Comparison of ENCODE assay signal across 8 cellular contexts in genomic region chr22:45309422-45310227, GRCh38. TPM values are rescaled to one million over a fixed set of nuclear protein-coding genes. Genes with fewer than 3 reads are reported as not detected.
DNase-seq lines count a peak whose midpoint lies in the region; ATAC-seq, FAIRE-seq and TF ChIP-seq lines count a peak whose summit lies in the region.

Gene FAM118A (plus strand): TSS chr22:45309934. CDS start chr22:45322380, 12,446 bp downstream.

- DNase-seq in GM12891 (ENCODE audit: insufficient read length, low spot score) (peak; percentile 95), NCI-H1417 treated with DMSO at 0.1 percent for 48 hours (lab: John Stamatoyannopoulos, UW) (peak; percentile 19), T-cell (peak; percentile 82 to 100 (median 92)), cardiac septum (ENCODE audit: low spot score) (peak; percentile 99), pons (ENCODE audit: low spot score) (peak; percentile 88), transverse colon (peak; percentile 97)

- H3K4me1 ChIP-seq in transverse colon: peaks cover 11 to 41% (median 31%) of the 10 kb centered on the region in 4 donors

- POLR2A ChIA-PET in T-cell (lab: Charles Lee): no interaction called here

- no peaks in the 10 kb centered on the region for H3K27me3 Mint-ChIP-seq in T-cell

- no peaks in the 10 kb centered on the region for H3K9me3 Mint-ChIP-seq in T-cell

- in situ Hi-C loops in transverse colon (cut with MboI; ENCODE audit: low pct_ligation_motif_present in 1 of 4, low pct_unique_long_range_greater_than_20kb in 1 of 4, low sequenced_read_pairs in 3 of 4): no loop called here

- H3K4me3 ChIP-seq in transverse colon: peak within 1 kb of the TSS; percentile 72 to 80 (median 76)

- H3K36me3 ChIP-seq in transverse colon: no peaks in the 10 kb centered on the region

- no peaks in the 10 kb centered on the region for H3K27me3 ChIP-seq in transverse colon

- 0 to 2% (median 1%) methylated on average over 37 to 95 of the region's 95 CpGs for WGBS in adipose tissue, 3 donors
- WGBS in transverse colon (ENCODE audit: low coverage in 1 of 2), 2 donors: 0 to 6% methylated on average over 1 to 8 of the region's 95 CpGs

- peak within 1 kb of the TSS; percentile 91 to 95 for H3K27ac Mint-ChIP-seq in T-cell

- ATAC-seq in HG02763 (IDR thresholded peaks at IDR 0.05; ENCODE audit: unreplicated experiment): peak; percentile 79
- ATAC-seq in T-cell (replicated peaks in 1 of 4): peak; percentile 85 to 93 (median 88)

- intact Hi-C loops in cardiac septum (cut with DNase I) (no loop called here), transverse colon (cut with DNase I; ENCODE audit: low total_unique reads) (loop anchor here (10.0 kb wide), 2 partner anchors 245 to 945 kb away; partner anchors contain the start of gene CDPF1)

- H3K27ac ChIP-seq in adipose tissue (ENCODE audit: low read depth, low read length) (peak within 1 kb of the TSS; percentile 51), transverse colon (peak within 1 kb of the TSS; percentile 85 to 92 (median 88))

- H3K36me3 Mint-ChIP-seq in T-cell: peaks cover 13% of the 10 kb centered on the region

- H3K9me3 ChIP-seq in transverse colon: no peaks in the 10 kb centered on the region

- CTCF ChIA-PET in T-cell (lab: Charles Lee): no interaction called here

- H3K4me1 Mint-ChIP-seq in T-cell: peaks cover 49 to 55% (median 51%) of the 10 kb centered on the region in 3 donors

- TF ChIP-seq POLR2A in GM12891 (IDR thresholded peaks at IDR 0.05; ENCODE audit: low read depth, low read length): peak; percentile 79
- peak; percentile 72 for TF ChIP-seq POLR2A in transverse colon (IDR thresholded peaks at IDR 0.05)

- peak within 1 kb of the TSS; percentile 85 to 89 (median 88) for H3K4me3 Mint-ChIP-seq in T-cell

- peak; percentile 97 for FAIRE-seq in GM12891 (lab: Jason Lieb, UNC)

- no peak for TF ChIP-seq CTCF in transverse colon (IDR thresholded peaks at IDR 0.05)

- TF ChIP-seq EP300 in transverse colon (IDR thresholded peaks at IDR 0.05; ENCODE audit: low read depth): no peak

TF ChIP-seq in GM12891, 5 proteins besides CTCF, POLR2A, EP300 and RAD21:
- 0 out of 2 replicates have a peak, but pooled peaks have one; percentile 38 for TF ChIP-seq TAF1 (IDR thresholded peaks at IDR 0.05; ENCODE audit: low read depth, low read length)
- peak; percentile 39; the same call in 1 of the 2 replicates for TF ChIP-seq POU2F2 (IDR thresholded peaks at IDR 0.05; ENCODE audit: low read depth, low read length)
- TF ChIP-seq POLR2AphosphoS5 (IDR thresholded peaks at IDR 0.05; ENCODE audit: low read depth, low read length): peak; percentile 74
- TF ChIP-seq SPI1 (IDR thresholded peaks at IDR 0.05; ENCODE audit: low read depth, low read length): peak; percentile 82
- TF ChIP-seq PAX5 (IDR thresholded peaks at IDR 0.05; ENCODE audit: insufficient read depth, low read length, severe bottlenecking): no peak

RNA-seq across cellular contexts. Expression of gene FAM118A, which starts in this region (rescaled TPM):
- 34.8 TPM for polyA plus RNA-seq in GM12891 (2012; ENCODE audit: low read depth, missing spikeins)
- 100 to 1,000 TPM in 4 of 5 donors, 10 to 100 TPM in 1; 53.5 to 394 (median 154) TPM for total RNA-seq in T-cell
- 10 to 100 TPM in 2 of 3 donors, 1 to 10 TPM in 1; 6.4 to 40.5 (median 14.7) TPM for polyA plus RNA-seq in adipose tissue
- total RNA-seq in cardiac septum: 15.6 TPM
- 100 to 1,000 TPM in 2 of 4 donors, 10 to 100 TPM in 2; 46.0 to 424 (median 210) TPM for total RNA-seq in transverse colon

Comparison
In these comparisons a context has a peak if more than half of its experiments do, and no peak if none do; other contexts are left out.
1. Peak in every context shown above with its lines: DNase-seq, ATAC-seq, H3K4me3 ChIP-seq and H3K27ac ChIP-seq.
2. DNase-seq: peak in every context shown above with its lines; median percentile 99 in cardiac septum; 97 in transverse colon; 95 in GM12891; 92 in T-cell; 88 in pons; 19 in NCI-H1417 treated with DMSO at 0.1 percent for 48 hours.